ENCODE assay signal across 33 cellular contexts in genomic region chr3:136490646-136491405, GRCh38.
"Had no signal": no experiment of that assay in that cellular context is flagged by ENCODE, and none has a peak within 500 bp of the region (broad histone marks: within the 10 kb centered on the region; RNA-seq: fewer than 3 reads in every experiment).

No MANE protein-coding gene starts in this region.

- ATAC-seq: body of pancreas; foreskin keratinocyte; heart right ventricle; left lobe of liver; lower lobe of right lung; natural killer cell; right cardiac atrium; stimulated activated naive CD8-positive, alpha-beta T cell treated with anti-CD3 and anti-CD28 coated beads, Interleukin-15, Interleukin-2, amounts not matched to agents 100 U/mL and 50 U/mL, for 24 hours; T-cell had no signal

- H3K27me3 Mint-ChIP-seq: activated B cell treated with CpG ODN at 0.5 μM for 24 hours; activated naive CD8-positive, alpha-beta T cell; T-cell had no signal

- H3K4me1 ChIP-seq: adrenal gland, body of pancreas, foreskin keratinocyte, heart right ventricle, lower lobe of right lung, neural progenitor cell, tibial nerve had no signal

- H3K9me3 Mint-ChIP-seq: natural killer cell, T-cell had no signal

- H2AFZ ChIP-seq: neural progenitor cell had no signal

- H3K4me1 Mint-ChIP-seq: activated B cell treated with CpG ODN at 0.5 μM for 24 hours, neural progenitor cell had no signal

- H3K27me3 ChIP-seq: adrenal gland, body of pancreas, cardiac muscle cell, dorsolateral prefrontal cortex, foreskin keratinocyte, heart right ventricle, neural progenitor cell, tibial nerve had no signal

- H3K27ac ChIP-seq: adrenal gland, body of pancreas, cardiac muscle cell, coronary artery, dorsolateral prefrontal cortex, foreskin keratinocyte, heart right ventricle, lower lobe of right lung, neural progenitor cell, tibial nerve had no signal

- H3K27ac Mint-ChIP-seq: activated B cell treated with CpG ODN at 0.5 μM for 24 hours; activated naive CD8-positive, alpha-beta T cell; neural progenitor cell; T-cell; T-helper 2 cell treated with Interferon-gamma antibody and Interleukin-4, amounts not matched to agents 5 μg/mL and 100 μg/mL, for 36 hours had no signal

- H3K36me3 ChIP-seq: adrenal gland, cardiac muscle cell had no signal

- H3K9me3 ChIP-seq: adrenal gland, body of pancreas, lower lobe of right lung had no signal

- H3K9ac ChIP-seq: neural progenitor cell had no signal

- H3K4me3 ChIP-seq: adrenal gland, body of pancreas, cardiac muscle cell, coronary artery, dorsolateral prefrontal cortex, heart right ventricle, lower lobe of right lung, neural progenitor cell, tibial nerve had no signal

- DNase-seq: activated B cell treated with CpG ODN at 0.5 μM for 24 hours; activated CD4-positive, alpha-beta T cell treated with anti-CD3 and anti-CD28 coated beads for 4 hours; activated CD4-positive, alpha-beta T cell treated with anti-CD3 and anti-CD28 coated beads, Interleukin-2, amount 50 U/mL, for 48 hours; activated CD8-positive, alpha-beta memory T cell treated with anti-CD3 and anti-CD28 coated beads for 24 hours; activated effector memory CD4-positive, alpha-beta T cell treated with Interleukin-2 at 50 U/mL for 16 hours; activated naive CD4-positive, alpha-beta T cell treated with Interleukin-2 at 50 U/mL for 16 hours; adrenal gland; aorta; body of pancreas; cerebellar nuclear complex; dorsolateral prefrontal cortex; effector memory CD4-positive, alpha-beta T cell; erythroblast; foreskin keratinocyte; heart right ventricle; kidney glomerular epithelial cell; lower lobe of right lung; mesendoderm; natural killer cell; occipital lobe; posterior cingulate gyrus; right cardiac atrium; stimulated activated CD4-positive, alpha-beta T cell treated with anti-CD3 and anti-CD28 coated beads, Interleukin-2, amount 100 ng/mL, for 48 hours; stimulated activated naive CD8-positive, alpha-beta T cell treated with anti-CD3 and anti-CD28 coated beads, Interleukin-15, Interleukin-2, amounts not matched to agents 100 U/mL and 50 U/mL, for 24 hours; substantia nigra; T-cell had no signal

- H3K4me2 ChIP-seq: neural progenitor cell had no signal

- H3K4me3 Mint-ChIP-seq: activated B cell treated with CpG ODN at 0.5 μM for 24 hours; activated naive CD8-positive, alpha-beta T cell; natural killer cell; neural progenitor cell; T-cell; T-helper 2 cell treated with Interferon-gamma antibody and Interleukin-4, amounts not matched to agents 5 μg/mL and 100 μg/mL, for 36 hours had no signal
